Comparison of ENCODE assay signal across 13 cellular contexts in genomic region chr19:35328851-35329285, GRCh38. TPM values are rescaled to one million over a fixed set of nuclear protein-coding genes. Genes with fewer than 3 reads are reported as not detected.
DNase-seq lines count a peak whose midpoint lies in the region; ATAC-seq and FAIRE-seq lines count a peak whose summit lies in the region.
"Had no signal": no experiment of that assay in that cellular context is flagged by ENCODE, and none has a peak within 500 bp of the region (broad histone marks: within the 10 kb centered on the region; RNA-seq: fewer than 3 reads in every experiment).

Gene CD22 (plus strand): TSS chr19:35329187. CDS start chr19:35332041, 2,854 bp downstream.

- no peaks in the 10 kb centered on the region for H3K9me2 ChIP-seq in Karpas-422 (replicated peaks; ENCODE audit: insufficient read depth, low read length)

- peaks cover 15% of the 10 kb centered on the region for H3K27me3 Mint-ChIP-seq in T-helper 1 cell treated with Interleukin-12 subunit alpha and Interleukin-12 subunit beta and Interleukin-4 antibody, amounts not matched to agents 30 μg/mL and 1 μg/mL, for 36 hours (ENCODE audit: low read depth)
- H3K27me3 Mint-ChIP-seq in activated T-helper 1 cell treated with anti-CD3 and anti-CD28 coated beads, Interleukin-12 subunit alpha, Interleukin-12 subunit beta, Interleukin-2, Interleukin-4 antibody, amounts not matched to agents 30 ng/mL and 10 ng/mL and 1 ng/mL, durations not matched to agents 14 hours and 24 hours and 36 hours (ENCODE audit: insufficient read depth), result no peaks in the 10 kb centered on the region
- peaks cover 13% of the 10 kb centered on the region for H3K27me3 Mint-ChIP-seq in stimulated activated naive CD8-positive, alpha-beta T cell treated with anti-CD3 and anti-CD28 coated beads, Interleukin-15, Interleukin-2, amounts not matched to agents 100 ng/mL and 50 ng/mL, for 24 hours

- H3K4me2 ChIP-seq in Karpas-422 (ENCODE audit: low read depth, low read length, poor library complexity, severe bottlenecking), result peak within 1 kb of the TSS; percentile 98

- DNase-seq in T-helper 1 cell (no peak), Karpas-422 (peak; percentile 94), NCI-H69 (lab: John Stamatoyannopoulos, UW) (no peak), urothelium cell line (ENCODE audit: low spot score) (no peak)
- DNase-seq in activated T-helper 1 cell treated with anti-CD3 and anti-CD28 coated beads, Interleukin-12 subunit alpha, Interleukin-12 subunit beta, Interleukin-2, Interleukin-4 antibody, amounts not matched to agents 30 ng/mL and 10 ng/mL and 1 ng/mL, durations not matched to agents 14 hours and 24 hours and 36 hours (ENCODE audit: low spot score), result no peak
- DNase-seq: 8988T; amygdala; stimulated activated CD4-positive, alpha-beta T cell treated with anti-CD3 and anti-CD28 coated beads, Interleukin-1b, Interleukin-23, amount 100 ng/mL, for 48 hours had no signal

- H3K4me1 Mint-ChIP-seq in T-helper 1 cell treated with Interleukin-12 subunit alpha and Interleukin-12 subunit beta and Interleukin-4 antibody, amounts not matched to agents 30 μg/mL and 1 μg/mL, for 36 hours (ENCODE audit: low read depth), result peaks cover 17% of the 10 kb centered on the region
- H3K4me1 Mint-ChIP-seq in activated T-helper 1 cell treated with anti-CD3 and anti-CD28 coated beads, Interleukin-12 subunit alpha, Interleukin-12 subunit beta, Interleukin-2, Interleukin-4 antibody, amounts not matched to agents 30 ng/mL and 10 ng/mL and 1 ng/mL, durations not matched to agents 14 hours and 24 hours and 36 hours (ENCODE audit: low read depth), result peaks cover 23% of the 10 kb centered on the region
- peaks cover 38% of the 10 kb centered on the region for H3K4me1 Mint-ChIP-seq in stimulated activated naive CD8-positive, alpha-beta T cell treated with anti-CD3 and anti-CD28 coated beads, Interleukin-15, Interleukin-2, amounts not matched to agents 100 ng/mL and 50 ng/mL, for 24 hours (ENCODE audit: low read depth)

- peaks cover 25% of the 10 kb centered on the region for H3K36me3 ChIP-seq in Karpas-422 (ENCODE audit: insufficient read depth, low read length)
- H3K36me3 ChIP-seq: thoracic aorta had no signal

- peaks cover 10% of the 10 kb centered on the region; the same call in 1 of the 2 replicates for H3K79me2 ChIP-seq in Karpas-422 (ENCODE audit: low read length)

- H2AFZ ChIP-seq in Karpas-422 (ENCODE audit: low read length), result no peak within 1 kb of the TSS

- H3K36me3 Mint-ChIP-seq in T-helper 1 cell treated with Interleukin-12 subunit alpha and Interleukin-12 subunit beta and Interleukin-4 antibody, amounts not matched to agents 30 μg/mL and 1 μg/mL, for 36 hours (ENCODE audit: low read depth), result no peaks in the 10 kb centered on the region
- H3K36me3 Mint-ChIP-seq in activated T-helper 1 cell treated with anti-CD3 and anti-CD28 coated beads, Interleukin-12 subunit alpha, Interleukin-12 subunit beta, Interleukin-2, Interleukin-4 antibody, amounts not matched to agents 30 ng/mL and 10 ng/mL and 1 ng/mL, durations not matched to agents 14 hours and 24 hours and 36 hours (ENCODE audit: low read depth), result no peaks in the 10 kb centered on the region
- H3K36me3 Mint-ChIP-seq in stimulated activated naive CD8-positive, alpha-beta T cell treated with anti-CD3 and anti-CD28 coated beads, Interleukin-15, Interleukin-2, amounts not matched to agents 100 ng/mL and 50 ng/mL, for 24 hours (ENCODE audit: low read depth), result no peaks in the 10 kb centered on the region

- H3K4me3 Mint-ChIP-seq in T-helper 1 cell treated with Interleukin-12 subunit alpha and Interleukin-12 subunit beta and Interleukin-4 antibody, amounts not matched to agents 30 μg/mL and 1 μg/mL, for 36 hours, result peak within 1 kb of the TSS; percentile 15
- H3K4me3 Mint-ChIP-seq in activated T-helper 1 cell treated with anti-CD3 and anti-CD28 coated beads, Interleukin-12 subunit alpha, Interleukin-12 subunit beta, Interleukin-2, Interleukin-4 antibody, amounts not matched to agents 30 ng/mL and 10 ng/mL and 1 ng/mL, durations not matched to agents 14 hours and 24 hours and 36 hours, result peak within 1 kb of the TSS; percentile 28
- H3K4me3 Mint-ChIP-seq in stimulated activated naive CD8-positive, alpha-beta T cell treated with anti-CD3 and anti-CD28 coated beads, Interleukin-15, Interleukin-2, amounts not matched to agents 100 ng/mL and 50 ng/mL, for 24 hours, result peak within 1 kb of the TSS; percentile 78

- ATAC-seq in GM18517 (IDR thresholded peaks at IDR 0.05; ENCODE audit: unreplicated experiment), result no peak

- H3K27ac Mint-ChIP-seq in T-helper 1 cell treated with Interleukin-12 subunit alpha and Interleukin-12 subunit beta and Interleukin-4 antibody, amounts not matched to agents 30 μg/mL and 1 μg/mL, for 36 hours, result no peak within 1 kb of the TSS
- H3K27ac Mint-ChIP-seq in activated T-helper 1 cell treated with anti-CD3 and anti-CD28 coated beads, Interleukin-12 subunit alpha, Interleukin-12 subunit beta, Interleukin-2, Interleukin-4 antibody, amounts not matched to agents 30 ng/mL and 10 ng/mL and 1 ng/mL, durations not matched to agents 14 hours and 24 hours and 36 hours, result peak within 1 kb of the TSS; percentile 31
- peak within 1 kb of the TSS; percentile 13 for H3K27ac Mint-ChIP-seq in stimulated activated naive CD8-positive, alpha-beta T cell treated with anti-CD3 and anti-CD28 coated beads, Interleukin-15, Interleukin-2, amounts not matched to agents 100 ng/mL and 50 ng/mL, for 24 hours

- no peak for FAIRE-seq in urothelium cell line (lab: Jason Lieb, UNC)
- FAIRE-seq: endothelial cell of umbilical vein had no signal

- peak within 1 kb of the TSS; percentile 92 for H3K4me3 ChIP-seq in Karpas-422 (ENCODE audit: low read length)
- H3K4me3 ChIP-seq: thoracic aorta had no signal

- no peaks in the 10 kb centered on the region for H3K27me3 ChIP-seq in Karpas-422 (ENCODE audit: low read length)

- peaks cover 21% of the 10 kb centered on the region; the same call in 1 of the 2 replicates for H4K20me1 ChIP-seq in Karpas-422 (ENCODE audit: insufficient read depth, low read depth, low read length)

- H3K27ac ChIP-seq in Karpas-422 (ENCODE audit: low read length), result peak within 1 kb of the TSS; percentile 90
- H3K27ac ChIP-seq: thoracic aorta had no signal

- H3K9me3 Mint-ChIP-seq in T-helper 1 cell treated with Interleukin-12 subunit alpha and Interleukin-12 subunit beta and Interleukin-4 antibody, amounts not matched to agents 30 μg/mL and 1 μg/mL, for 36 hours, result no peaks in the 10 kb centered on the region
- no peaks in the 10 kb centered on the region for H3K9me3 Mint-ChIP-seq in activated T-helper 1 cell treated with anti-CD3 and anti-CD28 coated beads, Interleukin-12 subunit alpha, Interleukin-12 subunit beta, Interleukin-2, Interleukin-4 antibody, amounts not matched to agents 30 ng/mL and 10 ng/mL and 1 ng/mL, durations not matched to agents 14 hours and 24 hours and 36 hours
- H3K9me3 Mint-ChIP-seq in stimulated activated naive CD8-positive, alpha-beta T cell treated with anti-CD3 and anti-CD28 coated beads, Interleukin-15, Interleukin-2, amounts not matched to agents 100 ng/mL and 50 ng/mL, for 24 hours, result no peaks in the 10 kb centered on the region

- H3K4me1 ChIP-seq in Karpas-422 (ENCODE audit: low read length), result peaks cover 83% of the 10 kb centered on the region

- intact Hi-C loops in activated T-helper 1 cell treated with anti-CD3 and anti-CD28 coated beads, Interleukin-12 subunit alpha, Interleukin-12 subunit beta, Interleukin-2, Interleukin-4 antibody, amounts not matched to agents 30 ng/mL and 10 ng/mL and 1 ng/mL, durations not matched to agents 14 hours and 24 hours and 36 hours (cut with micrococcal nuclease), result no loop called here

- H3K9ac ChIP-seq in Karpas-422 (ENCODE audit: low read length), result peak within 1 kb of the TSS; percentile 95

- no peaks in the 10 kb centered on the region for H3K9me3 ChIP-seq in Karpas-422 (ENCODE audit: low read length)
- H3K9me3 ChIP-seq: thoracic aorta had no signal

RNA-seq across cellular contexts. Expression of gene CD22, which starts in this region (rescaled TPM):
- 454 and 602 TPM in 2 replicates for total RNA-seq in Karpas-422 (2014; rRNA removed; shearing (Covaris generic); ENCODE audit: low replicate concordance)
- total RNA-seq in activated T-helper 1 cell treated with anti-CD3 and anti-CD28 coated beads, Interleukin-12 subunit alpha, Interleukin-12 subunit beta, Interleukin-2, Interleukin-4 antibody, amounts not matched to agents 30 ng/mL and 10 ng/mL and 1 ng/mL, durations not matched to agents 14 hours and 24 hours and 36 hours, result 4.7 and 5.1 TPM in 2 replicates
- total RNA-seq: endothelial cell of umbilical vein had no signal

Comparison
In these comparisons a context has a peak if more than half of its experiments do, and no peak if none do; other contexts are left out.
1. RNA of gene CD22 (total RNA-seq): 454 to 602 TPM in Karpas-422; 4.7 to 5.1 TPM in activated T-helper 1 cell treated with anti-CD3 and anti-CD28 coated beads, Interleukin-12 subunit alpha, Interleukin-12 subunit beta, Interleukin-2, Interleukin-4 antibody, amounts not matched to agents 30 ng/mL and 10 ng/mL and 1 ng/mL, durations not matched to agents 14 hours and 24 hours and 36 hours; every median in the first group is over 10 times any median in the second.
2. H3K4me3 Mint-ChIP-seq: peak in every context shown above with its lines; median percentile 78 in stimulated activated naive CD8-positive, alpha-beta T cell treated with anti-CD3 and anti-CD28 coated beads, Interleukin-15, Interleukin-2, amounts not matched to agents 100 ng/mL and 50 ng/mL, for 24 hours; 28 in activated T-helper 1 cell treated with anti-CD3 and anti-CD28 coated beads, Interleukin-12 subunit alpha, Interleukin-12 subunit beta, Interleukin-2, Interleukin-4 antibody, amounts not matched to agents 30 ng/mL and 10 ng/mL and 1 ng/mL, durations not matched to agents 14 hours and 24 hours and 36 hours; 15 in T-helper 1 cell treated with Interleukin-12 subunit alpha and Interleukin-12 subunit beta and Interleukin-4 antibody, amounts not matched to agents 30 μg/mL and 1 μg/mL, for 36 hours.